12 cellular contexts compared by ENCODE assay signal in genomic region chr6:129645371-129646139, GRCh38.
DNase-seq lines count a peak whose midpoint lies in the region; ATAC-seq, FAIRE-seq and TF ChIP-seq lines count a peak whose summit lies in the region.
"Had no signal": no experiment of that assay in that cellular context is flagged by ENCODE, and none has a peak within 500 bp of the region (broad histone marks: within the 10 kb centered on the region; RNA-seq: fewer than 3 reads in every experiment).

No MANE protein-coding gene starts in this region.

- H3K9me3 Mint-ChIP-seq in chondrocyte (ENCODE audit: low read depth) = no peaks in the 10 kb centered on the region
- H3K9me3 Mint-ChIP-seq: central memory CD8-positive, alpha-beta T cell; neural crest cell; T-helper 1 cell treated with Interleukin-12 subunit alpha and Interleukin-12 subunit beta and Interleukin-4 antibody, amounts not matched to agents 30 μg/mL and 1 μg/mL, for 36 hours had no signal

- dilution Hi-C loops in keratinocyte (cut with MboI; ENCODE audit: extremely low pct_ligation_motif_present, low sequenced_read_pairs) = no loop called here

- H3K4me2 ChIP-seq in keratinocyte (ENCODE audit: control insufficient read depth, extremely low read depth, insufficient read depth, low read depth, low read length) = no peak overlapping the region

- no peaks in the 10 kb centered on the region for H3K9me1 ChIP-seq in keratinocyte (ENCODE audit: control insufficient read depth, extremely low read depth, insufficient read depth, low read length)

- H3K4me1 ChIP-seq in keratinocyte (ENCODE audit: control insufficient read depth, extremely low read depth, insufficient read depth, low read length) = peaks cover 29% of the 10 kb centered on the region
- peaks cover 3 to 50% (median 26%) of the 10 kb centered on the region in 5 donors for H3K4me1 ChIP-seq in subcutaneous abdominal adipose tissue (ENCODE audit: control insufficient read depth in 5 of 5, insufficient read depth in 5 of 5, low read length in 5 of 5)

- no peaks in the 10 kb centered on the region for H3K36me3 Mint-ChIP-seq in chondrocyte (ENCODE audit: low read depth)

- H3K27me3 ChIP-seq in keratinocyte (ENCODE audit: control insufficient read depth, extremely low read depth, insufficient read depth, low read length) (no peaks in the 10 kb centered on the region), subcutaneous abdominal adipose tissue (ENCODE audit: control insufficient read depth in 5 of 5, insufficient read depth in 4 of 5, low read length in 5 of 5) (no peaks in the 10 kb centered on the region)

- no peak overlapping the region for H3K9ac ChIP-seq in keratinocyte (ENCODE audit: control insufficient read depth, extremely low read depth, insufficient read depth, low read length)
- H3K9ac ChIP-seq in subcutaneous abdominal adipose tissue (ENCODE audit: low read length in 5 of 5) = peak overlapping the region in 1 of 5 donors; percentile 14

- H3K9me3 ChIP-seq in keratinocyte (ENCODE audit: control insufficient read depth, low read depth, low read length) (no peaks in the 10 kb centered on the region), subcutaneous abdominal adipose tissue (ENCODE audit: control insufficient read depth in 5 of 5, low read length in 5 of 5) (no peaks in the 10 kb centered on the region)

- H3K79me2 ChIP-seq in keratinocyte (ENCODE audit: control insufficient read depth, insufficient read depth, low read length) = peaks cover 27% of the 10 kb centered on the region

- DNase-seq in NCI-H146 treated with DMSO at 0.1 percent for 48 hours (lab: John Stamatoyannopoulos, UW; ENCODE audit: unreplicated experiment) (peak; percentile 88), chondrocyte (ENCODE audit: low spot score) (no peak), keratinocyte (ENCODE audit: low read depth, low spot score) (no peak), NCI-H748 (lab: John Stamatoyannopoulos, UW; ENCODE audit: unreplicated experiment) (no peak), NCI-H1436 treated with DMSO at 0.1 percent for 48 hours (lab: John Stamatoyannopoulos, UW) (no peak)
- no peak for DNase-seq in stimulated activated CD4-positive, alpha-beta T cell treated with anti-CD3 and anti-CD28 coated beads, Interleukin-4, amount 100 ng/mL, for 1 hour
- DNase-seq: activated CD8-positive, alpha-beta memory T cell treated with anti-CD3 and anti-CD28 coated beads, Interleukin-2, amount 50 U/mL, for 4 hours had no signal

- H3K36me3 ChIP-seq in keratinocyte (ENCODE audit: control insufficient read depth in 2 of 2, extremely low read depth in 1 of 2, insufficient read depth in 2 of 2, low read length in 2 of 2) (no peaks in the 10 kb centered on the region), subcutaneous abdominal adipose tissue (ENCODE audit: control insufficient read depth in 5 of 5, insufficient read depth in 5 of 5, low read length in 5 of 5) (peaks cover 0 to 8% (median 0%) of the 10 kb centered on the region in 5 donors)

- H2AFZ ChIP-seq in keratinocyte (ENCODE audit: control insufficient read depth, low read length) = no peak overlapping the region

- H3K27me3 Mint-ChIP-seq in chondrocyte (ENCODE audit: low read depth) = no peaks in the 10 kb centered on the region
- H3K27me3 Mint-ChIP-seq: central memory CD8-positive, alpha-beta T cell had no signal

- no peak for FAIRE-seq in keratinocyte (lab: Jason Lieb, UNC)

- no peak for TF ChIP-seq CTCF in chondrocyte (IDR thresholded peaks at IDR 0.05)
- no peak for TF ChIP-seq CTCF in keratinocyte (optimal IDR thresholded peaks at IDR 0.05 in 1 of 3, IDR thresholded peaks at IDR 0.05 in 1 of 3, conservative IDR thresholded peaks at IDR 0.05 in 1 of 3; ENCODE audit: extremely low read depth in 1 of 3, insufficient read depth in 2 of 3, low read length in 3 of 3)

- H3K27ac Mint-ChIP-seq in chondrocyte (ENCODE audit: unreplicated experiment) = peak overlapping the region; percentile 86
- H3K27ac Mint-ChIP-seq: T-helper 1 cell treated with Interleukin-12 subunit alpha and Interleukin-12 subunit beta and Interleukin-4 antibody, amounts not matched to agents 30 μg/mL and 1 μg/mL, for 36 hours had no signal

- no peak overlapping the region for H3K4me3 ChIP-seq in keratinocyte (ENCODE audit: control insufficient read depth in 2 of 3, extremely low read depth in 1 of 3, insufficient read depth in 2 of 3, low read depth in 1 of 3, low read length in 3 of 3)
- no peak overlapping the region for H3K4me3 ChIP-seq in subcutaneous abdominal adipose tissue (ENCODE audit: low read depth in 1 of 5, low read length in 5 of 5)

- ATAC-seq in GM19455 (IDR thresholded peaks at IDR 0.05; ENCODE audit: unreplicated experiment) = no peak

- peak overlapping the region; percentile 31 for H3K4me3 Mint-ChIP-seq in chondrocyte (ENCODE audit: unreplicated experiment)
- H3K4me3 Mint-ChIP-seq: central memory CD8-positive, alpha-beta T cell; neural crest cell; T-helper 1 cell treated with Interleukin-12 subunit alpha and Interleukin-12 subunit beta and Interleukin-4 antibody, amounts not matched to agents 30 μg/mL and 1 μg/mL, for 36 hours had no signal

- H3K4me1 Mint-ChIP-seq in chondrocyte (ENCODE audit: low read depth) = peaks cover 54% of the 10 kb centered on the region
- H3K4me1 Mint-ChIP-seq: central memory CD8-positive, alpha-beta T cell had no signal

- H4K20me1 ChIP-seq in keratinocyte (ENCODE audit: control insufficient read depth, extremely low read depth, insufficient read depth, low read length) = no peaks in the 10 kb centered on the region

- peak overlapping the region; percentile 46 for H3K27ac ChIP-seq in keratinocyte (ENCODE audit: control insufficient read depth, insufficient read depth, low read length)
- H3K27ac ChIP-seq in subcutaneous abdominal adipose tissue (ENCODE audit: low read depth, low read length) = peak overlapping the region; percentile 60
